In the genomic region with DNA sequence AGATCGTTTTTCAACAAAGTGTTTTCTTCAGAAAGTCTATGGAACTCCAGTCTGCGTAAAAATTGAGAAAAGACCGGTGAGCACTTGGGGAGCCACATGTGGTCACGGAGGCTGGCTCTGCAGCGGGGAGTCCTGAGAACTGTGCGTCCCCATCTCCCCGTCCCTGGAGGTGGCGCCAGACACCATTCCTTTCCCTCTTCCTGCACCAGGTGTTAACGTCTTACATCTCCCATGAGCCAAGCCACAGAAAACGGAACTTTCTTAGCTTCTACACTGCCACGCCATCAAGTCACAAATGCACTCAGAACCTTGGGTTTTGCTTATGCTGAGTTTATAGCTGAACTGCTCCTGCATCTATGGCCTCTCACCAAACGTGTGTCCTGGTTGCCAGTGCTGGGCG, we compare ENCODE assay signal across 8 cellular contexts.
DNase-seq lines count a peak whose midpoint lies in the region; ATAC-seq and TF ChIP-seq lines count a peak whose summit lies in the region.

No MANE protein-coding gene starts in this region.

- no peak for DNase-seq in AG09309 (ENCODE audit: low read depth)
- peak; percentile 44 for DNase-seq in HPDE6-E6E7 (ENCODE audit: extremely low spot score)
- peak; percentile 45 for DNase-seq in UCSD-AML1 (lab: John Stamatoyannopoulos, UW; ENCODE audit: unreplicated experiment)
- no peak for DNase-seq in esophagus squamous epithelium (lab: John Stamatoyannopoulos, UW)
- peak; percentile 27 to 31 for DNase-seq in stimulated activated CD4-positive, alpha-beta T cell treated with anti-CD3 and anti-CD28 coated beads, Interleukin-4, amount 100 ng/mL, for 4 hours
- no peak for DNase-seq in lower leg skin (ENCODE audit: low spot score in 2 of 2)

- no peak overlapping the region for H3K4me3 ChIP-seq in AG09309 (ENCODE audit: control insufficient read depth, low read depth, low read length)
- H3K4me3 ChIP-seq in esophagus squamous epithelium, result no peak overlapping the region
- no peak overlapping the region for H3K4me3 ChIP-seq in lower leg skin (ENCODE audit: low read depth, poor library complexity, severe bottlenecking)

- TF ChIP-seq POLR2A in esophagus squamous epithelium (IDR thresholded peaks at IDR 0.05) (no peak), lower leg skin (IDR thresholded peaks at IDR 0.05) (no peak)

- intact Hi-C loops in esophagus squamous epithelium (cut with DNase I) (no loop called here), lower leg skin (cut with DNase I; ENCODE audit: low total_unique reads) (no loop called here)

- H3K36me3 ChIP-seq in esophagus squamous epithelium, result peaks cover 0 to 66% (median 3%) of the 10 kb centered on the region in 3 donors

- no peaks in the 10 kb centered on the region for H3K27me3 ChIP-seq in esophagus squamous epithelium

- H3K9me3 ChIP-seq in esophagus squamous epithelium, result no peaks in the 10 kb centered on the region

- WGBS in esophagus squamous epithelium, 2 donors, result 43 to 54% methylated on average over 4 to 12 of the region's 13 CpGs
- WGBS in lower leg skin, 2 donors, result 72 to 75% methylated on average over 13 of the region's 13 CpGs

- peak; percentile 57 for TF ChIP-seq CTCF in AG09309 (IDR thresholded peaks at IDR 0.05; ENCODE audit: control insufficient read depth, insufficient read depth, low read depth, low read length, missing control alignments)
- TF ChIP-seq CTCF in esophagus squamous epithelium (IDR thresholded peaks at IDR 0.05), result peak in 5 of 6 experiments; percentile 40 to 77 (median 56)
- TF ChIP-seq CTCF in lower leg skin (IDR thresholded peaks at IDR 0.05), result no peak

- ATAC-seq in GM18867 (IDR thresholded peaks at IDR 0.05; ENCODE audit: unreplicated experiment) (peak; percentile 80), GM19397 (IDR thresholded peaks at IDR 0.05; ENCODE audit: unreplicated experiment) (no peak)

- H3K4me1 ChIP-seq in esophagus squamous epithelium, result no peaks in the 10 kb centered on the region

- H3K27ac ChIP-seq in esophagus squamous epithelium, result no peak overlapping the region

Comparison
In these comparisons a context has a peak if more than half of its experiments do, and no peak if none do; other contexts are left out.
1. DNase-seq: peak in HPDE6-E6E7 (single experiment), UCSD-AML1 (single experiment) and stimulated activated CD4-positive, alpha-beta T cell treated with anti-CD3 and anti-CD28 coated beads, Interleukin-4, amount 100 ng/mL, for 4 hours (2 of 2); none in AG09309 (single experiment), esophagus squamous epithelium (single experiment) and lower leg skin (0 of 2).
2. CTCF ChIP-seq: peak in AG09309 (single experiment) and esophagus squamous epithelium (5 of 6); none in lower leg skin (0 of 3).